ENCODE assay signal across 10 cellular contexts in genomic region chr18:32308493-32309120, GRCh38.
DNase-seq lines count a peak whose midpoint lies in the region; ATAC-seq and TF ChIP-seq lines count a peak whose summit lies in the region.
"Had no signal": no experiment of that assay in that cellular context is flagged by ENCODE, and none has a peak within 500 bp of the region (broad histone marks: within the 10 kb centered on the region; RNA-seq: fewer than 3 reads in every experiment).

No MANE protein-coding gene starts in this region.

- DNase-seq in Calu3 (peak; percentile 17), PC-3 (peak; percentile 57), fibroblast of gingiva (ENCODE audit: low read depth) (peak; percentile 71), neuronal stem cell (ENCODE audit: low spot score) (no peak), DMS53 treated with DMSO at 0.1 percent for 48 hours (lab: John Stamatoyannopoulos, UW; ENCODE audit: unreplicated experiment) (no peak)
- DNase-seq: activated CD8-positive, alpha-beta memory T cell treated with anti-CD3 and anti-CD28 coated beads, Interleukin-2, amount 10 ng/mL, durations not matched to agents 7 days and 5 days; DMS79 treated with DMSO at 0.1 percent for 48 hours had no signal

- H3K9ac ChIP-seq in PC-3 (ENCODE audit: low read length) (no peak overlapping the region), neuronal stem cell (ENCODE audit: low read depth, low read length, poor library complexity) (no peak overlapping the region)

- no peaks in the 10 kb centered on the region for H3K36me3 Mint-ChIP-seq in Calu3 (ENCODE audit: insufficient read depth, unreplicated experiment)
- H3K36me3 Mint-ChIP-seq: activated CD8-positive, alpha-beta memory T cell treated with anti-CD3 and anti-CD28 coated beads, Interleukin-2, amount 10 ng/mL, durations not matched to agents 7 days and 5 days had no signal

- H2BK12ac ChIP-seq in neuronal stem cell (ENCODE audit: low read length) = no peak overlapping the region

- H3K27ac Mint-ChIP-seq in Calu3 (ENCODE audit: unreplicated experiment) = no peak overlapping the region
- H3K27ac Mint-ChIP-seq: activated CD8-positive, alpha-beta memory T cell treated with anti-CD3 and anti-CD28 coated beads, Interleukin-2, amount 10 ng/mL, durations not matched to agents 7 days and 5 days had no signal

- H3K9me3 ChIP-seq in PC-3 (ENCODE audit: low read length) = no peaks in the 10 kb centered on the region
- H3K9me3 ChIP-seq in neuronal stem cell (replicated peaks in 1 of 2; ENCODE audit: control insufficient read depth in 2 of 2, insufficient read depth in 1 of 2, low read depth in 1 of 2, low read length in 2 of 2) = no peaks in the 10 kb centered on the region

- no peak overlapping the region for H4K8ac ChIP-seq in neuronal stem cell (ENCODE audit: low read depth, low read length)

- H3K4me3 ChIP-seq in PC-3 (ENCODE audit: low read length) (no peak overlapping the region), neuronal stem cell (ENCODE audit: low read length in 2 of 2) (no peak overlapping the region)

- TF ChIP-seq CTCF in Calu3 (IDR thresholded peaks at IDR 0.05; ENCODE audit: unreplicated experiment) (no peak), PC-3 (conservative IDR thresholded peaks at IDR 0.05; ENCODE audit: low read depth, low read length) (no peak)

- no peak overlapping the region for H3K4me3 Mint-ChIP-seq in Calu3 (ENCODE audit: low read depth, unreplicated experiment)
- H3K4me3 Mint-ChIP-seq: activated CD8-positive, alpha-beta memory T cell treated with anti-CD3 and anti-CD28 coated beads, Interleukin-2, amount 10 ng/mL, durations not matched to agents 7 days and 5 days had no signal

- H3K27me3 Mint-ChIP-seq in Calu3 (ENCODE audit: unreplicated experiment) = no peaks in the 10 kb centered on the region

- WGBS in neuronal stem cell (ENCODE audit: extremely low coverage in 2 of 2, insufficient read length in 2 of 2, insufficient replicate concordance in 1 of 2), 2 donors = no CpG with 5 or more reads among the region's 3 CpGs

- ATAC-seq in PC-3 (peak; percentile 90), HG02981 (IDR thresholded peaks at IDR 0.05; ENCODE audit: unreplicated experiment) (no peak), HG02623 (IDR thresholded peaks at IDR 0.05; ENCODE audit: unreplicated experiment) (no peak), GM21576 (IDR thresholded peaks at IDR 0.05; ENCODE audit: unreplicated experiment) (no peak)
- ATAC-seq: activated CD8-positive, alpha-beta memory T cell treated with anti-CD3 and anti-CD28 coated beads, Interleukin-2, amount 10 ng/mL, durations not matched to agents 7 days and 5 days had no signal

- POLR2A ChIA-PET in PC-3 (lab: Charles Lee; ENCODE audit: unreplicated experiment) = no interaction called here

- no peak overlapping the region for H3K4ac ChIP-seq in neuronal stem cell (ENCODE audit: low read length)

- H2BK5ac ChIP-seq in neuronal stem cell (ENCODE audit: low read length) = no peak overlapping the region

- no peaks in the 10 kb centered on the region for H4K20me1 ChIP-seq in PC-3 (ENCODE audit: low read length)

- intact Hi-C loops in Calu3 (cut with micrococcal nuclease; ENCODE audit: unreplicated experiment) = no loop called here
- intact Hi-C loops in PC-3 (cut with micrococcal nuclease) = no loop called here

- no peak overlapping the region for H3K14ac ChIP-seq in neuronal stem cell (ENCODE audit: low read length)

- no peaks in the 10 kb centered on the region for H3F3A ChIP-seq in PC-3 (ENCODE audit: low read length, unreplicated experiment)

- no peak overlapping the region for H2AK5ac ChIP-seq in neuronal stem cell (ENCODE audit: low read depth, low read length)

- no TSS peak for BruUV-seq in Calu3 (replicated peaks; lab: Mats Ljungman, UMichigan)
- BruUV-seq in PC-3 (replicated peaks; lab: Mats Ljungman, UMichigan) = no TSS peak

- H3K27me3 ChIP-seq in PC-3 (ENCODE audit: low read length) = no peaks in the 10 kb centered on the region
- H3K27me3 ChIP-seq in neuronal stem cell (ENCODE audit: control insufficient read depth in 3 of 3, insufficient read depth in 3 of 3, low read depth in 1 of 3, low read length in 3 of 3) = no peaks in the 10 kb centered on the region

- H3K79me2 ChIP-seq in PC-3 (ENCODE audit: low read length) = no peaks in the 10 kb centered on the region

- H3K36me3 ChIP-seq in PC-3 (ENCODE audit: low read depth, low read length) (no peaks in the 10 kb centered on the region), neuronal stem cell (replicated peaks in 1 of 2; ENCODE audit: control insufficient read depth in 2 of 2, insufficient read depth in 2 of 2, low read length in 2 of 2) (peaks cover 0 to 1% of the 10 kb centered on the region in 2 donors)

- H3K4me2 ChIP-seq in PC-3 (ENCODE audit: low read length) (no peak overlapping the region), neuronal stem cell (ENCODE audit: insufficient read depth, low read length, poor library complexity, severe bottlenecking) (no peak overlapping the region)

- H3K4me1 ChIP-seq in PC-3 (ENCODE audit: insufficient read depth, low read length) = no peaks in the 10 kb centered on the region
- H3K4me1 ChIP-seq in neuronal stem cell (ENCODE audit: control insufficient read depth in 2 of 2, insufficient read depth in 1 of 2, low read depth in 1 of 2, low read length in 2 of 2) = peaks cover 0 to 18% of the 10 kb centered on the region in 2 donors

- H4K91ac ChIP-seq in neuronal stem cell (ENCODE audit: low read depth, low read length, poor library complexity) = no peak overlapping the region

- no peak overlapping the region for H3K23ac ChIP-seq in neuronal stem cell (ENCODE audit: low read depth, low read length, poor library complexity)

- no peak overlapping the region for H2BK15ac ChIP-seq in neuronal stem cell (ENCODE audit: low read length)

- no peaks in the 10 kb centered on the region for H3K9me2 ChIP-seq in PC-3 (replicated peaks; ENCODE audit: low read length)

- H2AFZ ChIP-seq in PC-3 (ENCODE audit: low read length) (no peak overlapping the region), neuronal stem cell (ENCODE audit: low read length) (no peak overlapping the region)

- CTCF ChIA-PET in Calu3 (lab: Charles Lee) = interaction anchor here (0.6 to 1.3 kb wide), 2 partner anchors 8 to 523 kb away, joined by 4 to 5 read pairs; no protein-coding TSS in a partner anchor
- CTCF ChIA-PET in PC-3 (lab: Charles Lee) = no interaction called here

- H3K18ac ChIP-seq in neuronal stem cell (ENCODE audit: low read length) = no peak overlapping the region

- no peak overlapping the region for H3K27ac ChIP-seq in PC-3 (ENCODE audit: low read length)
- peak overlapping the region; percentile 7 for H3K27ac ChIP-seq in neuronal stem cell (replicated peaks; ENCODE audit: low read length)

- no peaks in the 10 kb centered on the region for H3K4me1 Mint-ChIP-seq in Calu3 (ENCODE audit: low read depth, unreplicated experiment)
- H3K4me1 Mint-ChIP-seq: activated CD8-positive, alpha-beta memory T cell treated with anti-CD3 and anti-CD28 coated beads, Interleukin-2, amount 10 ng/mL, durations not matched to agents 7 days and 5 days had no signal

- H3K79me1 ChIP-seq in neuronal stem cell (ENCODE audit: low read depth, low read length) = no peaks in the 10 kb centered on the region

- H2BK120ac ChIP-seq in neuronal stem cell (ENCODE audit: low read depth, low read length) = no peak overlapping the region

- no peaks in the 10 kb centered on the region for H3K9me3 Mint-ChIP-seq in Calu3 (ENCODE audit: low read depth, unreplicated experiment)

Comparison
In these comparisons a context has a peak if more than half of its experiments do, and no peak if none do; other contexts are left out.
1. DNase-seq: peak in Calu3 (single experiment), PC-3 (single experiment) and fibroblast of gingiva (single experiment); none in neuronal stem cell (single experiment) and DMS53 treated with DMSO at 0.1 percent for 48 hours (single experiment).